8 cellular contexts compared by ENCODE assay signal in genomic region chr7:148982596-148983219, GRCh38. TPM values are rescaled to one million over a fixed set of nuclear protein-coding genes. Genes with fewer than 3 reads are reported as not detected.
A peak's percentile ranks its signal among the peaks of the same experiment; 100 is the strongest.
DNase-seq lines count a peak whose midpoint lies in the region; ATAC-seq and TF ChIP-seq lines count a peak whose summit lies in the region.

No MANE protein-coding gene starts in this region.

- peak overlapping the region; percentile 78 for H3K4me2 ChIP-seq in GM23248 (ENCODE audit: unreplicated experiment)

- H3F3A ChIP-seq in GM23248 (ENCODE audit: insufficient read depth): peaks cover 15% of the 10 kb centered on the region

- TF ChIP-seq CTCF in epithelial cell of proximal tubule (conservative IDR thresholded peaks at IDR 0.05; ENCODE audit: low read depth, low read length) (no peak), ovary (IDR thresholded peaks at IDR 0.05) (no peak)

- DNase-seq in GM23248 (peak; percentile 70), SK-N-DZ (ENCODE audit: low spot score) (peak; percentile 71), epithelial cell of proximal tubule (ENCODE audit: low read depth) (no peak), ovary (peak in 2 of 5 donors; percentile 42 to 59), NCI-H510A treated with DMSO at 0.1 percent for 48 hours (lab: John Stamatoyannopoulos, UW) (no peak), NCI-H2029 (lab: John Stamatoyannopoulos, UW) (no peak)

- H3K4me1 ChIP-seq in ACC112 (ENCODE audit: control insufficient read depth, insufficient read depth, low read length, unreplicated experiment) (peaks cover 7% of the 10 kb centered on the region), GM23248 (ENCODE audit: insufficient read depth) (peaks cover 3% of the 10 kb centered on the region; the same call in 1 of the 2 replicates), ovary (ENCODE audit: insufficient read depth) (no peaks in the 10 kb centered on the region)

- H3K79me2 ChIP-seq in ACC112 (ENCODE audit: control insufficient read depth, insufficient read depth, low read length, unreplicated experiment) (no peaks in the 10 kb centered on the region), GM23248 (ENCODE audit: insufficient read depth) (no peaks in the 10 kb centered on the region)

- TF ChIP-seq EP300 in ovary (IDR thresholded peaks at IDR 0.05): no peak

- intact Hi-C loops in ovary (cut with DNase I): no loop called here

- TF ChIP-seq POLR2A in ovary (IDR thresholded peaks at IDR 0.05): no peak

- peak overlapping the region; percentile 75 for H3K4me3 ChIP-seq in ACC112 (ENCODE audit: low read depth, low read length)
- peak overlapping the region; percentile 82 for H3K4me3 ChIP-seq in GM23248
- peak overlapping the region; percentile 73 for H3K4me3 ChIP-seq in epithelial cell of proximal tubule (ENCODE audit: low read depth, low read length)
- H3K4me3 ChIP-seq in ovary: peak overlapping the region; percentile 52

- no peaks in the 10 kb centered on the region for H4K20me1 ChIP-seq in GM23248 (ENCODE audit: insufficient read depth)

- ATAC-seq in HG03025 (IDR thresholded peaks at IDR 0.05; ENCODE audit: low FRiP score, unreplicated experiment): no peak

- no peaks in the 10 kb centered on the region for H3K36me3 ChIP-seq in ACC112 (ENCODE audit: insufficient read depth, low read length)
- no peaks in the 10 kb centered on the region for H3K36me3 ChIP-seq in GM23248 (ENCODE audit: low read depth)
- H3K36me3 ChIP-seq in ovary: no peaks in the 10 kb centered on the region

- H3K27me3 ChIP-seq in ACC112 (ENCODE audit: insufficient read depth, low read length) (no peaks in the 10 kb centered on the region), GM23248 (replicated peaks; ENCODE audit: insufficient read depth) (no peaks in the 10 kb centered on the region), ovary (no peaks in the 10 kb centered on the region)

- WGBS in GM23248 (ENCODE audit: low coverage in 1 of 2, low lambda C conversion rate in 2 of 2, missing lambda C conversion rate in 2 of 2), 2 experiments: 4 to 5% methylated on average over 24 to 27 of the region's 27 CpGs
- WGBS in ovary, 3 donors: 1 to 2% (median 1%) methylated on average over 27 of the region's 27 CpGs

- in situ Hi-C loops in GM23248 (cut with MboI): no loop called here

- H3K9me3 ChIP-seq in GM23248 (ENCODE audit: low read depth) (no peaks in the 10 kb centered on the region), ovary (no peaks in the 10 kb centered on the region)

- H3K9ac ChIP-seq in GM23248: peak overlapping the region; percentile 64

- H2AFZ ChIP-seq in ACC112 (ENCODE audit: low read length, unreplicated experiment) (peak overlapping the region; percentile 37), GM23248 (peak overlapping the region; percentile 86)

- no peaks in the 10 kb centered on the region for H3K9me2 ChIP-seq in GM23248 (ENCODE audit: insufficient read depth)

- no peak overlapping the region for H3K27ac ChIP-seq in ACC112 (ENCODE audit: low read depth, low read length)
- no peak overlapping the region for H3K27ac ChIP-seq in GM23248
- peak overlapping the region; percentile 57 to 59 for H3K27ac ChIP-seq in ovary

RNA-seq across cellular contexts. Expression of gene PDIA4, which starts 45.6 kb away (rescaled TPM):
- total RNA-seq in GM23248 (2014; rRNA removed; shearing (Covaris generic)): 191 and 196 TPM in 2 replicates
- polyA plus RNA-seq in GM23248 (2016; fragmentation: Nextera tagmentation; extraction: Ambion mirVana) (204 and 210 TPM in 2 replicates), ovary (10 to 100 TPM; 52.2 to 78.5 TPM)
- polyA plus RNA-seq in SK-N-DZ (2014; cell fraction: cytosol; rRNA removed): 98.0 and 104 TPM in 2 replicates
- polyA plus RNA-seq in SK-N-DZ (2014; cell fraction: nucleus; rRNA removed): 76.9 and 91.1 TPM in 2 replicates
- total RNA-seq in epithelial cell of proximal tubule (307 and 347 TPM in 2 replicates), ovary (100 to 1,000 TPM in 2 of 7 donors, 10 to 100 TPM in 5; 49.6 to 130 (median 72.4) TPM)

Comparison
In these comparisons a context has a peak if more than half of its experiments do, and no peak if none do; other contexts are left out.
1. H3K27ac ChIP-seq: peak in ovary (2 of 2); none in ACC112 (single experiment) and GM23248 (single experiment).
2. DNase-seq: peak in GM23248 (single experiment) and SK-N-DZ (single experiment); none in epithelial cell of proximal tubule (single experiment), NCI-H510A treated with DMSO at 0.1 percent for 48 hours (single experiment) and NCI-H2029 (single experiment).
3. Peak in every context shown above with its lines, with median percentiles within 50 percentile points of each other: H3K4me3 ChIP-seq.